In genomic region chr5:128536229-128536860, GRCh38 we compare ENCODE assay signal across 3 cellular contexts.
TF ChIP-seq lines count a peak whose summit lies in the region.

No MANE protein-coding gene starts in this region.

TF ChIP-seq in A549, 52 proteins besides CTCF, POLR2A, EP300 and RAD21:
- TF ChIP-seq ZC3H11A (IDR thresholded peaks at IDR 0.05) (no peak), EHF (CRISPR knock-in tag; IDR thresholded peaks at IDR 0.05) (no peak), ZSCAN20 (CRISPR knock-in tag; IDR thresholded peaks at IDR 0.05) (no peak), ZNF302 (CRISPR knock-in tag; IDR thresholded peaks at IDR 0.05) (no peak), NFE2L2 (conservative IDR thresholded peaks at IDR 0.05; ENCODE audit: low read length) (no peak), FOXS1 (CRISPR knock-in tag; IDR thresholded peaks at IDR 0.05) (no peak), TP53 (CRISPR knock-in tag; IDR thresholded peaks at IDR 0.05) (no peak), RNF2 (IDR thresholded peaks at IDR 0.05; ENCODE audit: borderline replicate concordance, low read depth) (no peak), CBX8 (IDR thresholded peaks at IDR 0.05) (no peak), PHF8 (IDR thresholded peaks at IDR 0.05; ENCODE audit: borderline replicate concordance, low read depth) (no peak), CHD2 (IDR thresholded peaks at IDR 0.05; ENCODE audit: low read length, partially characterized antibody) (no peak), HEYL (CRISPR knock-in tag; IDR thresholded peaks at IDR 0.05) (no peak), CHD4 (IDR thresholded peaks at IDR 0.05; ENCODE audit: borderline replicate concordance) (no peak), NR3C1 (IDR thresholded peaks at IDR 0.05) (no peak)
- TF ChIP-seq, protein P1, sequence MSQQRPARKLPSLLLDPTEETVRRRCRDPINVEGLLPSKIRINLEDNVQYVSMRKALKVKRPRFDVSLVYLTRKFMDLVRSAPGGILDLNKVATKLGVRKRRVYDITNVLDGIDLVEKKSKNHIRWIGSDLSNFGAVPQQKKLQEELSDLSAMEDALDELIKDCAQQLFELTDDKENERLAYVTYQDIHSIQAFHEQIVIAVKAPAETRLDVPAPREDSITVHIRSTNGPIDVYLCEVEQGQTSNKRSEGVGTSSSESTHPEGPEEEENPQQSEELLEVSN (IDR thresholded peaks at IDR 0.05; ENCODE audit: borderline replicate concordance, low read depth), result no peak
- TF ChIP-seq, protein P2, sequence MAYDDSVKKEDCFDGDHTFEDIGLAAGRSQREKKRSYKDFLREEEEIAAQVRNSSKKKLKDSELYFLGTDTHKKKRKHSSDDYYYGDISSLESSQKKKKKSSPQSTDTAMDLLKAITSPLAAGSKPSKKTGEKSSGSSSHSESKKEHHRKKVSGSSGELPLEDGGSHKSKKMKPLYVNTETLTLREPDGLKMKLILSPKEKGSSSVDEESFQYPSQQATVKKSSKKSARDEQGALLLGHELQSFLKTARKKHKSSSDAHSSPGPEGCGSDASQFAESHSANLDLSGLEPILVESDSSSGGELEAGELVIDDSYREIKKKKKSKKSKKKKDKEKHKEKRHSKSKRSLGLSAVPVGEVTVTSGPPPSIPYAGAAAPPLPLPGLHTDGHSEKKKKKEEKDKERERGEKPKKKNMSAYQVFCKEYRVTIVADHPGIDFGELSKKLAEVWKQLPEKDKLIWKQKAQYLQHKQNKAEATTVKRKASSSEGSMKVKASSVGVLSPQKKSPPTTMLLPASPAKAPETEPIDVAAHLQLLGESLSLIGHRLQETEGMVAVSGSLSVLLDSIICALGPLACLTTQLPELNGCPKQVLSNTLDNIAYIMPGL (CRISPR knock-in tag; IDR thresholded peaks at IDR 0.05; ENCODE audit: borderline replicate concordance), result no peak
TF ChIP-seq in A549: peak in this region for 0.

TF ChIP-seq in IMR-90, 13 proteins besides CTCF, POLR2A, EP300 and RAD21:
- no peak for TF ChIP-seq BHLHE40 (IDR thresholded peaks at IDR 0.05; ENCODE audit: low read depth, low read length)
- TF ChIP-seq MXI1 (IDR thresholded peaks at IDR 0.05; ENCODE audit: borderline replicate concordance, low read depth, low read length), result no peak
- TF ChIP-seq RFX5 (IDR thresholded peaks at IDR 0.05; ENCODE audit: low read depth, low read length), result no peak
- TF ChIP-seq NFE2L2 (IDR thresholded peaks at IDR 0.05; ENCODE audit: low read depth, low read length), result no peak
- TF ChIP-seq FOS (IDR thresholded peaks at IDR 0.05; ENCODE audit: low read depth, low read length), result no peak
- no peak for TF ChIP-seq SMC3 (IDR thresholded peaks at IDR 0.05; ENCODE audit: low read depth, low read length)
- no peak for TF ChIP-seq MAZ (IDR thresholded peaks at IDR 0.05; ENCODE audit: borderline replicate concordance, low read depth, low read length)
- no peak for TF ChIP-seq MAFK (IDR thresholded peaks at IDR 0.05; ENCODE audit: low read depth, low read length)
- no peak for TF ChIP-seq ELK1 (IDR thresholded peaks at IDR 0.05; ENCODE audit: borderline replicate concordance, low read depth, low read length)
- no peak for TF ChIP-seq RCOR1 (IDR thresholded peaks at IDR 0.05; ENCODE audit: insufficient replicate concordance, low read length)
- TF ChIP-seq, protein P3, sequence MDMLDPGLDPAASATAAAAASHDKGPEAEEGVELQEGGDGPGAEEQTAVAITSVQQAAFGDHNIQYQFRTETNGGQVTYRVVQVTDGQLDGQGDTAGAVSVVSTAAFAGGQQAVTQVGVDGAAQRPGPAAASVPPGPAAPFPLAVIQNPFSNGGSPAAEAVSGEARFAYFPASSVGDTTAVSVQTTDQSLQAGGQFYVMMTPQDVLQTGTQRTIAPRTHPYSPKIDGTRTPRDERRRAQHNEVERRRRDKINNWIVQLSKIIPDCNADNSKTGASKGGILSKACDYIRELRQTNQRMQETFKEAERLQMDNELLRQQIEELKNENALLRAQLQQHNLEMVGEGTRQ (IDR thresholded peaks at IDR 0.05; ENCODE audit: low read depth, low read length), result no peak
- TF ChIP-seq CHD1 (IDR thresholded peaks at IDR 0.05; ENCODE audit: low read depth, low read length), result no peak
- TF ChIP-seq CEBPB (IDR thresholded peaks at IDR 0.05; ENCODE audit: low read depth, low read length), result no peak
TF ChIP-seq in IMR-90: peak in this region for 0.

TF ChIP-seq in endothelial cell of umbilical vein, 7 proteins besides CTCF, POLR2A, EP300 and RAD21:
- no peak for TF ChIP-seq GATA2 (IDR thresholded peaks at IDR 0.05; ENCODE audit: insufficient read depth, insufficient read length, low read depth, low read length)
- no peak for TF ChIP-seq EZH2 (IDR thresholded peaks at IDR 0.05; ENCODE audit: borderline replicate concordance, low read depth, low read length, severe bottlenecking)
- TF ChIP-seq FOS (IDR thresholded peaks at IDR 0.05; ENCODE audit: borderline replicate concordance, insufficient read depth, low read length), result no peak
- no peak for TF ChIP-seq JUN (IDR thresholded peaks at IDR 0.05; ENCODE audit: borderline replicate concordance, insufficient read depth, insufficient read length, low read depth)
- no peak for TF ChIP-seq POLR2AphosphoS5 (IDR thresholded peaks at IDR 0.05; ENCODE audit: insufficient read depth, low read depth, low read length)
- no peak for TF ChIP-seq MAX (IDR thresholded peaks at IDR 0.05; ENCODE audit: insufficient read depth, insufficient read length)
- TF ChIP-seq MYC (IDR thresholded peaks at IDR 0.05; ENCODE audit: low read depth, low read length), result no peak
